1 cellular context compared by ENCODE assay signal in the genomic region with DNA sequence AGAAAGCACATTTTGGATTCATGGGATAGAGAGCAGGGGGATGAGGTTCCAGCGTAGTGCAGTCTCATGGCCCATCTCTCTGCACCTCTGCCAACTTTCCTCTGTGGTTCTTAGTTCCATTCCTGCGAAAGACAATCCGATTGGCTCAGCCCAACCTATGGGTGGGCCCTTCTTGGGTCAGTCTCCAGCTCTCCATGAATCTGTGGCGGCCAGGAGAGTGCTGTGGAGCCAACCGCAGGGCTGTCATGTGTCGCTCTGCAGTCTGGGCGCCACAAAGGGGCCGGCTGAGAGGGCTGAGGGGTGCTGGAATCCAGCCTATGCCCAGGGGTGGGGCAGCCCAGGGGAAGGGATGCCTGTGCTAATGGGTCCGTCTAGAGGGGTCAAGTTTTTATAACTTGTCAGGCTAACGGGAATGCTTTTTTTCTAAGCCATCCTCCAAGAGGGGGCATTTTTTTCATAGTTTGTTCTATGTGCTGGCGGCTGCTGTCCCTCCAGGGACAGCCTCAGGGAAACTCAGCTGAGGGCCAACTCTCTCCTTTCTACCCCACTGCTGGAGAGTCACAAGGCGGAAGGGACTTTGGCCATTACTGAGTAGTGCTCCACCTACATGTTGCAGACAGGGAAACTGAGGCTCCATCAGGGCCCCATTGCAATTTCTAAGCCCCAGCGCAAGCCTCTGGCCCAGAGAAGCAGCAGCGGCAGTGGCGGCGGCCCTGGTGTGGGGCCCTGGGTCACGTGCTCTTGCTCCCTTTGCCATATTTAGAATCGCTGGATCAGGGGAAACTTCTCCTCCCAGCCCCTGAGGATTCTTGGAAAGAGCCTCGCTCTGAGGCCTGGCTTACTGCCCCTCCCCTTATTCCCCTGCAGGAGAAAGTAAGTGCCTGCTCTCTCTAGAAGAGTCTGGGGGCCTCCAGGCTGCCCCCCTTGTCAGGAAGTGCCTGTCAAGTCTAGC.
TF ChIP-seq lines count a peak whose summit lies in the region.

No MANE protein-coding gene starts in this region.

TF ChIP-seq in WTC11, 78 proteins besides CTCF, POLR2A, EP300 and RAD21 (continued from another document):
- TF ChIP-seq, protein P1, sequence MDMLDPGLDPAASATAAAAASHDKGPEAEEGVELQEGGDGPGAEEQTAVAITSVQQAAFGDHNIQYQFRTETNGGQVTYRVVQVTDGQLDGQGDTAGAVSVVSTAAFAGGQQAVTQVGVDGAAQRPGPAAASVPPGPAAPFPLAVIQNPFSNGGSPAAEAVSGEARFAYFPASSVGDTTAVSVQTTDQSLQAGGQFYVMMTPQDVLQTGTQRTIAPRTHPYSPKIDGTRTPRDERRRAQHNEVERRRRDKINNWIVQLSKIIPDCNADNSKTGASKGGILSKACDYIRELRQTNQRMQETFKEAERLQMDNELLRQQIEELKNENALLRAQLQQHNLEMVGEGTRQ (CRISPR knock-in tag; IDR thresholded peaks at IDR 0.05): peak; percentile 70
